8 cellular contexts compared by ENCODE assay signal in genomic region chr3:128489860-128490649, GRCh38. TPM values are rescaled to one million over a fixed set of nuclear protein-coding genes. Genes with fewer than 3 reads are reported as not detected.
DNase-seq lines count a peak whose midpoint lies in the region; ATAC-seq and TF ChIP-seq lines count a peak whose summit lies in the region.

No MANE protein-coding gene starts in this region.

- CTCF ChIA-PET in Calu3 (lab: Charles Lee): interaction anchor here (0.7 to 1.6 kb wide), 7 partner anchors 9 to 128 kb away, joined by 3 to 14 read pairs (median 4); no protein-coding TSS in a partner anchor
- CTCF ChIA-PET in GM10248 (lab: Yijun Ruan, JAX): interaction anchor here (0.8 to 0.9 kb wide), 4 partner anchors 9 to 176 kb away, joined by 3 read pairs; no protein-coding TSS in a partner anchor

- H3K9me3 ChIP-seq in iPS-15b (ENCODE audit: control insufficient read depth, insufficient read depth, low read length): no peaks in the 10 kb centered on the region
- no peaks in the 10 kb centered on the region for H3K9me3 ChIP-seq in skeletal muscle tissue (ENCODE audit: control insufficient read depth in 3 of 3, low read length in 3 of 3)

- intact Hi-C loops in Calu3 (cut with micrococcal nuclease; ENCODE audit: unreplicated experiment): loop anchor here (2.0 kb wide), 1 partner anchor 55 kb away; no protein-coding TSS in a partner anchor

- no peak overlapping the region for H3K9ac ChIP-seq in iPS-15b (ENCODE audit: low read depth, low read length)
- peak overlapping the region; percentile 51 to 66 (median 64) for H3K9ac ChIP-seq in skeletal muscle tissue (ENCODE audit: low read depth in 1 of 3, low read length in 3 of 3)

- DNase-seq in Calu3: peak; percentile 71
- no peak for DNase-seq in LNCaP clone FGC (ENCODE audit: low read depth)
- peak; percentile 17 for DNase-seq in activated naive CD8-positive, alpha-beta T cell treated with anti-CD3 and anti-CD28 coated beads, Interleukin-2, amount 50 U/mL, for 24 hours
- no peak for DNase-seq in pons (ENCODE audit: low spot score)
- DNase-seq in GM10248 (ENCODE audit: extremely low spot score): no peak

- H3K27ac Mint-ChIP-seq in Calu3 (ENCODE audit: unreplicated experiment): peak overlapping the region; percentile 74
- no peak overlapping the region for H3K27ac Mint-ChIP-seq in activated naive CD8-positive, alpha-beta T cell treated with anti-CD3 and anti-CD28 coated beads, Interleukin-2, amount 50 U/mL, for 24 hours

- peak overlapping the region; percentile 60 for H3K27ac ChIP-seq in skeletal muscle tissue (ENCODE audit: low read depth, low read length)

- BruUV-seq in Calu3 (replicated peaks; lab: Mats Ljungman, UMichigan): TSS peak; percentile 53

- no peak for TF ChIP-seq CTCF in Calu3 (IDR thresholded peaks at IDR 0.05; ENCODE audit: unreplicated experiment)
- TF ChIP-seq CTCF in LNCaP clone FGC (IDR thresholded peaks at IDR 0.05; ENCODE audit: control insufficient read depth, extremely low read depth, insufficient read depth): peak; percentile 39
- no peak for TF ChIP-seq CTCF in GM10248 (IDR thresholded peaks at IDR 0.05; ENCODE audit: control extremely low read depth, extremely low read depth, low read depth, missing control alignments)

- H3K4me1 Mint-ChIP-seq in Calu3 (ENCODE audit: low read depth, unreplicated experiment): no peaks in the 10 kb centered on the region
- H3K4me1 Mint-ChIP-seq in activated naive CD8-positive, alpha-beta T cell treated with anti-CD3 and anti-CD28 coated beads, Interleukin-2, amount 50 U/mL, for 24 hours: peaks cover 24% of the 10 kb centered on the region

- H3K36me3 ChIP-seq in iPS-15b (ENCODE audit: control insufficient read depth, insufficient read depth, low read length) (no peaks in the 10 kb centered on the region), skeletal muscle tissue (ENCODE audit: control insufficient read depth in 3 of 3, insufficient read depth in 3 of 3, low read length in 3 of 3) (peaks cover 0 to under 1% (median 0%) of the 10 kb centered on the region in 3 donors)

- H3K4me3 ChIP-seq in LNCaP clone FGC (ENCODE audit: low read depth, low read length): peak overlapping the region; percentile 94
- H3K4me3 ChIP-seq in iPS-15b (ENCODE audit: low read depth, low read length): peak overlapping the region; percentile 64
- peak overlapping the region; percentile 54 to 69 (median 66) for H3K4me3 ChIP-seq in skeletal muscle tissue (ENCODE audit: low read length in 3 of 3)

- H3K4me3 Mint-ChIP-seq in Calu3 (ENCODE audit: low read depth, unreplicated experiment): peak overlapping the region; percentile 96
- peak overlapping the region; percentile 69 for H3K4me3 Mint-ChIP-seq in activated naive CD8-positive, alpha-beta T cell treated with anti-CD3 and anti-CD28 coated beads, Interleukin-2, amount 50 U/mL, for 24 hours

- no peaks in the 10 kb centered on the region for H3K9me3 Mint-ChIP-seq in Calu3 (ENCODE audit: low read depth, unreplicated experiment)
- H3K9me3 Mint-ChIP-seq in activated naive CD8-positive, alpha-beta T cell treated with anti-CD3 and anti-CD28 coated beads, Interleukin-2, amount 50 U/mL, for 24 hours: no peaks in the 10 kb centered on the region

- H3K27me3 Mint-ChIP-seq in Calu3 (ENCODE audit: unreplicated experiment): peaks cover 9% of the 10 kb centered on the region
- peaks cover 70% of the 10 kb centered on the region for H3K27me3 Mint-ChIP-seq in activated naive CD8-positive, alpha-beta T cell treated with anti-CD3 and anti-CD28 coated beads, Interleukin-2, amount 50 U/mL, for 24 hours

- H3K4me1 ChIP-seq in iPS-15b (ENCODE audit: control insufficient read depth, insufficient read depth, low read length) (peaks cover 9% of the 10 kb centered on the region), skeletal muscle tissue (ENCODE audit: control insufficient read depth in 3 of 3, insufficient read depth in 3 of 3, low read length in 3 of 3) (peaks cover 37 to 57% (median 52%) of the 10 kb centered on the region in 3 donors)

- H3K36me3 Mint-ChIP-seq in Calu3 (ENCODE audit: insufficient read depth, unreplicated experiment): peaks cover 43% of the 10 kb centered on the region
- H3K36me3 Mint-ChIP-seq in activated naive CD8-positive, alpha-beta T cell treated with anti-CD3 and anti-CD28 coated beads, Interleukin-2, amount 50 U/mL, for 24 hours (ENCODE audit: low read depth): no peaks in the 10 kb centered on the region

- H3K27me3 ChIP-seq in iPS-15b (ENCODE audit: control insufficient read depth, insufficient read depth, low read length): peaks cover 95% of the 10 kb centered on the region
- H3K27me3 ChIP-seq in skeletal muscle tissue (ENCODE audit: control insufficient read depth in 3 of 3, insufficient read depth in 3 of 3, low read length in 3 of 3): peaks cover 94 to 97% (median 96%) of the 10 kb centered on the region in 3 donors

- no peak for ATAC-seq in activated naive CD8-positive, alpha-beta T cell treated with anti-CD3 and anti-CD28 coated beads, Interleukin-2, amount 50 U/mL, for 24 hours
- ATAC-seq in GM19467 (IDR thresholded peaks at IDR 0.05; ENCODE audit: unreplicated experiment): no peak

- POLR2A ChIA-PET in GM10248 (lab: Yijun Ruan, JAX): no interaction called here

RNA-seq across cellular contexts. Expression of gene GATA2, which starts 2.9 kb away (rescaled TPM):
- total RNA-seq in Calu3 (2022): 9.6 and 13.6 TPM in 2 replicates
- 0.52 TPM for total RNA-seq in skeletal muscle tissue

RNA-seq across cellular contexts. Expression of gene DNAJB8, which starts 23.4 kb away (rescaled TPM):
- not detected in 2 replicates for total RNA-seq in Calu3 (2022)
- not detected for total RNA-seq in skeletal muscle tissue

Comparison
In these comparisons a context has a peak if more than half of its experiments do, and no peak if none do; other contexts are left out.
1. DNase-seq: peak in Calu3 (single experiment) and activated naive CD8-positive, alpha-beta T cell treated with anti-CD3 and anti-CD28 coated beads, Interleukin-2, amount 50 U/mL, for 24 hours (single experiment); none in LNCaP clone FGC (single experiment), pons (single experiment) and GM10248 (single experiment).
2. Peak in every context shown above with its lines, with median percentiles within 50 percentile points of each other: H3K4me3 ChIP-seq.